9 cellular contexts compared by ENCODE assay signal in genomic region chr9:77588319-77588937, GRCh38. TPM values are rescaled to one million over a fixed set of nuclear protein-coding genes. Genes with fewer than 3 reads are reported as not detected.
A peak's percentile ranks its signal among the peaks of the same experiment; 100 is the strongest.
DNase-seq lines count a peak whose midpoint lies in the region; ATAC-seq and TF ChIP-seq lines count a peak whose summit lies in the region.
"Had no signal": no experiment of that assay in that cellular context is flagged by ENCODE, and none has a peak within 500 bp of the region (broad histone marks: within the 10 kb centered on the region; RNA-seq: fewer than 3 reads in every experiment).

No MANE protein-coding gene starts in this region.

- H3K4me1 ChIP-seq in adipocyte (ENCODE audit: control insufficient read depth, insufficient read depth, low read length), result peaks cover 15% of the 10 kb centered on the region
- H3K4me1 ChIP-seq in esophagus muscularis mucosa, result peaks cover 0 to 12% (median 11%) of the 10 kb centered on the region in 4 donors

- no peaks in the 10 kb centered on the region for H3K9me3 ChIP-seq in adipocyte (ENCODE audit: control insufficient read depth, low read length)
- H3K9me3 ChIP-seq in esophagus muscularis mucosa, result no peaks in the 10 kb centered on the region

- 45% methylated on average over 2 of the region's 2 CpGs for WGBS in esophagus muscularis mucosa

- TF ChIP-seq POLR2A in esophagus muscularis mucosa (IDR thresholded peaks at IDR 0.05; ENCODE audit: low read depth), result no peak

- peak; percentile 92 for DNase-seq in A172 (ENCODE audit: low spot score)
- DNase-seq in HS-5 (ENCODE audit: low read depth), result peak; percentile 88
- peak; percentile 67 for DNase-seq in adipocyte (ENCODE audit: low read depth)
- DNase-seq in inferior parietal cortex (ENCODE audit: extremely low spot score), result peak; percentile 44
- no peak for DNase-seq in GM19240 (ENCODE audit: insufficient read length, low spot score)
- DNase-seq in esophagus muscularis mucosa (ENCODE audit: extremely low spot score), result no peak
- DNase-seq in NCI-H1105 (lab: John Stamatoyannopoulos, UW), result no peak
- DNase-seq: stimulated activated CD4-positive, alpha-beta T cell treated with anti-CD3 and anti-CD28 coated beads, Interleukin-2, amount 100 ng/mL, for 48 hours had no signal

- ATAC-seq in GM18502 (IDR thresholded peaks at IDR 0.05; ENCODE audit: poor library complexity, unreplicated experiment), result no peak

- TF ChIP-seq CTCF in esophagus muscularis mucosa (IDR thresholded peaks at IDR 0.05), result no peak

- H3K27ac ChIP-seq in esophagus muscularis mucosa (replicated peaks in 1 of 4), result no peak overlapping the region

- intact Hi-C loops in esophagus muscularis mucosa (cut with DNase I), result no loop called here

- H3K4me3 ChIP-seq in adipocyte (ENCODE audit: low read length) (peak overlapping the region; percentile 59), esophagus muscularis mucosa (no peak overlapping the region)

- TF ChIP-seq EP300 in esophagus muscularis mucosa (IDR thresholded peaks at IDR 0.05), result no peak

- no peaks in the 10 kb centered on the region for H3K27me3 ChIP-seq in adipocyte (replicated peaks; ENCODE audit: control insufficient read depth, insufficient read depth, low read length)
- H3K27me3 ChIP-seq in esophagus muscularis mucosa, result no peaks in the 10 kb centered on the region

- H3K36me3 ChIP-seq in adipocyte (ENCODE audit: control insufficient read depth, insufficient read depth, low read length, severe bottlenecking), result no peaks in the 10 kb centered on the region
- H3K36me3 ChIP-seq in esophagus muscularis mucosa, result no peaks in the 10 kb centered on the region

- peak overlapping the region; percentile 60 for H3K9ac ChIP-seq in adipocyte (ENCODE audit: low read length)

RNA-seq across cellular contexts. Expression of gene GNA14, which starts 59.7 kb away (rescaled TPM):
- not detected in 2 replicates for total RNA-seq in A172 (2014; rRNA removed; shearing (Covaris generic))
- 1 to 10 TPM; 4.7 to 9.4 (median 7.4) TPM for total RNA-seq in esophagus muscularis mucosa

Comparison
In these comparisons a context has a peak if more than half of its experiments do, and no peak if none do; other contexts are left out.
1. DNase-seq: peak in A172 (single experiment), HS-5 (single experiment), adipocyte (single experiment) and inferior parietal cortex (single experiment); none in GM19240 (single experiment), esophagus muscularis mucosa (single experiment) and NCI-H1105 (single experiment).